In the genomic region with DNA sequence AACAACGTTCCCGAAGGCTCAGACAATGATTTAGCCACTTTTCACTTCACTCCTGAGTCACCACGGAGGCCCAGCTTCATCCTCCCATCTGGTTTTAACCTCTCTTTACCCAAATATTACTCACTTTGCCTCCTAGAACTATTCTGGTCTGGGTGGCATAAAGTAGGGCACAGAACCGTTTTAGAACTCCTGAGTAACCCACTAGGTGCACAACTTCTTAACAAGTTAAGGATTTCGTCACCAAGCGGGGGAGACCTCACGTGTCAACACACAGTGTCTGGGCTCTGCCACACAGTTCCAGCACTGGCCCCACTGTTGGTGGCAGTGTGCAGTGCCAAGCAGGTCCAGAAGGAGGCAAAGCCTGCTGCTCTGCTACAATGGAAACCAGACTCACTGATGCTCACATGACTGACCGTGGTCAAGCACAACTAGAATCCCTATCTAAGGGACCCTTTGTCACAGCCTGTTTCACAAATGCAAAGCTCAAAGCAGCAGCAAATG, we compare ENCODE assay signal across 14 cellular contexts.
DNase-seq lines count a peak whose midpoint lies in the region; ATAC-seq and TF ChIP-seq lines count a peak whose summit lies in the region.
"Had no signal": no experiment of that assay in that cellular context is flagged by ENCODE, and none has a peak within 500 bp of the region (broad histone marks: within the 10 kb centered on the region; RNA-seq: fewer than 3 reads in every experiment).

No MANE protein-coding gene starts in this region.

- DNase-seq in Right ventricle myocardium superior (no peak), Right ventricle myocardium inferior (ENCODE audit: missing footprints) (no peak), astrocyte of the cerebellum (ENCODE audit: low read depth) (no peak), hypothalamus (lab: John Stamatoyannopoulos, UW) (peak in 36 of 51 donors; percentile 6 to 81 (median 52)), tibial nerve (ENCODE audit: low spot score in 2 of 2) (no peak), NAMALWA (ENCODE audit: low spot score) (no peak)
- no peak for DNase-seq in activated CD4-positive, CD25-positive, alpha-beta regulatory T cell (lab: John Stamatoyannopoulos, UW)
- DNase-seq: activated CD4-positive, alpha-beta T cell treated with anti-CD3 and anti-CD28 coated beads, Interleukin-2, amount 50 U/mL, for 4 hours; effector memory CD8-positive, alpha-beta T cell; GF-D8; NCI-H226; nephron progenitor cell; stimulated activated naive CD4-positive, alpha-beta T cell had no signal

- H3K36me3 ChIP-seq in tibial nerve, result no peaks in the 10 kb centered on the region
- H3K36me3 ChIP-seq in gastroesophageal sphincter, result no peaks in the 10 kb centered on the region

- H3K4me3 ChIP-seq in astrocyte of the cerebellum (ENCODE audit: low read depth, low read length) (no peak overlapping the region), tibial nerve (no peak overlapping the region), gastroesophageal sphincter (no peak overlapping the region)

- in situ Hi-C loops in astrocyte of the cerebellum (cut with HindIII; ENCODE audit: low sequenced_read_pairs), result no loop called here

- peaks cover 0 to 7% (median 2%) of the 10 kb centered on the region in 4 donors for H3K4me1 ChIP-seq in tibial nerve
- H3K4me1 ChIP-seq in gastroesophageal sphincter, result peaks cover 0 to 32% (median 3%) of the 10 kb centered on the region in 3 donors

- peak; percentile 8 for TF ChIP-seq CTCF in astrocyte of the cerebellum (IDR thresholded peaks at IDR 0.05; ENCODE audit: low read depth, low read length, missing control alignments)
- TF ChIP-seq CTCF in tibial nerve (IDR thresholded peaks at IDR 0.05), result peak in 3 of 5 experiments; percentile 18 to 36 (median 22)
- peak in 1 of 4 experiments; percentile 21 for TF ChIP-seq CTCF in gastroesophageal sphincter (IDR thresholded peaks at IDR 0.05)

- peak overlapping the region in 1 of 4 donors; percentile 26 for H3K27ac ChIP-seq in tibial nerve
- no peak overlapping the region for H3K27ac ChIP-seq in gastroesophageal sphincter

- TF ChIP-seq EP300 in tibial nerve (IDR thresholded peaks at IDR 0.05), result no peak
- TF ChIP-seq EP300 in gastroesophageal sphincter (IDR thresholded peaks at IDR 0.05), result no peak

- peak; percentile 46 for ATAC-seq in Right ventricle myocardium superior (ENCODE audit: poor library complexity)
- ATAC-seq in Right ventricle myocardium inferior, result no peak
- ATAC-seq in gastroesophageal sphincter, result no peak
- ATAC-seq: effector memory CD8-positive, alpha-beta T cell had no signal

- H3K27me3 ChIP-seq in tibial nerve (no peaks in the 10 kb centered on the region), gastroesophageal sphincter (no peaks in the 10 kb centered on the region)

- no peak for TF ChIP-seq POLR2A in tibial nerve (IDR thresholded peaks at IDR 0.05)
- TF ChIP-seq POLR2A in gastroesophageal sphincter (IDR thresholded peaks at IDR 0.05), result no peak

- H3K9me3 ChIP-seq in tibial nerve (no peaks in the 10 kb centered on the region), gastroesophageal sphincter (no peaks in the 10 kb centered on the region)

- intact Hi-C loops in Right ventricle myocardium superior (cut with DNase I), result no loop called here
- intact Hi-C loops in Right ventricle myocardium inferior (cut with DNase I), result no loop called here

- WGBS in tibial nerve, 2 donors, result 63 to 66% methylated on average over 7 to 8 of the region's 8 CpGs
- 72 to 75% methylated on average over 3 to 7 of the region's 8 CpGs for WGBS in gastroesophageal sphincter (ENCODE audit: low coverage in 1 of 2), 2 donors

Comparison
In these comparisons a context has a peak if more than half of its experiments do, and no peak if none do; other contexts are left out.
1. DNase-seq: peak in hypothalamus (36 of 51); none in Right ventricle myocardium superior (single experiment), Right ventricle myocardium inferior (single experiment), astrocyte of the cerebellum (single experiment), tibial nerve (0 of 2), activated CD4-positive, CD25-positive, alpha-beta regulatory T cell (0 of 4) and NAMALWA (single experiment).